11 cellular contexts compared by ENCODE assay signal in genomic region chr6:46323312-46323965, GRCh38.
DNase-seq lines count a peak whose midpoint lies in the region; ATAC-seq and TF ChIP-seq lines count a peak whose summit lies in the region.
"Had no signal": no experiment of that assay in that cellular context is flagged by ENCODE, and none has a peak within 500 bp of the region (broad histone marks: within the 10 kb centered on the region; RNA-seq: fewer than 3 reads in every experiment).

No MANE protein-coding gene starts in this region.

- no peak overlapping the region for H2AFZ ChIP-seq in PC-3 (ENCODE audit: low read length)

- H3K4me2 ChIP-seq in PC-3 (ENCODE audit: low read length), result no peak overlapping the region

- peaks cover 40% of the 10 kb centered on the region for H3K27me3 ChIP-seq in PC-3 (ENCODE audit: low read length)

- POLR2A ChIA-PET in PC-3 (lab: Charles Lee; ENCODE audit: unreplicated experiment), result no interaction called here

- BruUV-seq in PC-3 (replicated peaks; lab: Mats Ljungman, UMichigan), result no TSS peak

- no peak for TF ChIP-seq CTCF in PC-3 (conservative IDR thresholded peaks at IDR 0.05; ENCODE audit: low read depth, low read length)
- TF ChIP-seq CTCF in retinal pigment epithelial cell (conservative IDR thresholded peaks at IDR 0.05; ENCODE audit: low read depth, low read length), result no peak

- no peaks in the 10 kb centered on the region for H3F3A ChIP-seq in PC-3 (ENCODE audit: low read length, unreplicated experiment)

- no peak overlapping the region for H3K9ac ChIP-seq in PC-3 (ENCODE audit: low read length)

- intact Hi-C loops in PC-3 (cut with micrococcal nuclease), result no loop called here

- peak overlapping the region in 1 of 2 donors; percentile 87 for H3K27ac Mint-ChIP-seq in effector memory CD8-positive, alpha-beta T cell
- H3K27ac Mint-ChIP-seq: stimulated activated naive CD8-positive, alpha-beta T cell treated with anti-CD3 and anti-CD28 coated beads, Interleukin-15, Interleukin-2, amounts not matched to agents 100 ng/mL and 50 ng/mL, for 24 hours had no signal

- no peaks in the 10 kb centered on the region for H3K9me3 Mint-ChIP-seq in effector memory CD8-positive, alpha-beta T cell
- H3K9me3 Mint-ChIP-seq: stimulated activated naive CD8-positive, alpha-beta T cell treated with anti-CD3 and anti-CD28 coated beads, Interleukin-15, Interleukin-2, amounts not matched to agents 100 ng/mL and 50 ng/mL, for 24 hours had no signal

- no peaks in the 10 kb centered on the region for H3K27me3 Mint-ChIP-seq in effector memory CD8-positive, alpha-beta T cell

- CTCF ChIA-PET in PC-3 (lab: Charles Lee), result no interaction called here

- H3K36me3 Mint-ChIP-seq in effector memory CD8-positive, alpha-beta T cell (ENCODE audit: insufficient read depth), result no peaks in the 10 kb centered on the region

- no peaks in the 10 kb centered on the region for H3K9me3 ChIP-seq in PC-3 (ENCODE audit: low read length)

- H3K36me3 ChIP-seq in PC-3 (ENCODE audit: low read depth, low read length), result no peaks in the 10 kb centered on the region

- H3K4me3 ChIP-seq in PC-3 (ENCODE audit: low read length) (no peak overlapping the region), retinal pigment epithelial cell (ENCODE audit: low read length) (no peak overlapping the region)
- H3K4me3 ChIP-seq: GM12878 had no signal

- ATAC-seq in PC-3, result peak; percentile 79
- ATAC-seq in effector memory CD8-positive, alpha-beta T cell (replicated peaks), result peak; percentile 16
- no peak for ATAC-seq in HG02885 (IDR thresholded peaks at IDR 0.05; ENCODE audit: poor library complexity, unreplicated experiment)
- ATAC-seq: GM12878 had no signal

- peak overlapping the region; percentile 0 to 73 for H3K4me3 Mint-ChIP-seq in effector memory CD8-positive, alpha-beta T cell
- H3K4me3 Mint-ChIP-seq: stimulated activated naive CD8-positive, alpha-beta T cell treated with anti-CD3 and anti-CD28 coated beads, Interleukin-15, Interleukin-2, amounts not matched to agents 100 ng/mL and 50 ng/mL, for 24 hours had no signal

- no peak overlapping the region for H3K27ac ChIP-seq in PC-3 (ENCODE audit: low read length)

- no peaks in the 10 kb centered on the region for H3K79me2 ChIP-seq in PC-3 (ENCODE audit: low read length)

- H3K9me2 ChIP-seq in PC-3 (replicated peaks; ENCODE audit: low read length), result no peaks in the 10 kb centered on the region

- peaks cover 18% of the 10 kb centered on the region for H3K4me1 ChIP-seq in PC-3 (ENCODE audit: insufficient read depth, low read length)

- H3K4me1 Mint-ChIP-seq in effector memory CD8-positive, alpha-beta T cell (ENCODE audit: low read depth in 2 of 2), result peaks cover 14 to 34% of the 10 kb centered on the region in 2 donors

- DNase-seq in GM04504 (ENCODE audit: low read depth) (peak; percentile 88), PC-3 (peak; percentile 80), retinal pigment epithelial cell (ENCODE audit: low read depth) (peak; percentile 82), middle frontal gyrus (ENCODE audit: extremely low spot score, low spot score) (no peak), GM19238 (ENCODE audit: insufficient read length, low spot score) (no peak)
- DNase-seq in effector memory CD8-positive, alpha-beta T cell, result no peak
- DNase-seq: NCI-H526 treated with DMSO at 0.1 percent for 48 hours, retina had no signal

- no peaks in the 10 kb centered on the region for H4K20me1 ChIP-seq in PC-3 (ENCODE audit: low read length)

Comparison
In these comparisons a context has a peak if more than half of its experiments do, and no peak if none do; other contexts are left out.
1. DNase-seq: peak in GM04504 (single experiment), PC-3 (single experiment) and retinal pigment epithelial cell (single experiment); none in effector memory CD8-positive, alpha-beta T cell (0 of 3), middle frontal gyrus (single experiment) and GM19238 (single experiment).